ENCODE assay signal across 8 cellular contexts in genomic region chr6:291697-292505, GRCh38. TPM values are rescaled to one million over a fixed set of nuclear protein-coding genes. Genes with fewer than 3 reads are reported as not detected.
DNase-seq lines count a peak whose midpoint lies in the region; ATAC-seq, FAIRE-seq and TF ChIP-seq lines count a peak whose summit lies in the region.

DUSP22 (plus strand) TSS chr6:292487; CDS start chr6:292540, 53 bp downstream.

- H2BK5ac ChIP-seq in H1 (ENCODE audit: low read depth, low read length), result peak within 1 kb of the TSS; percentile 36; the same call in 1 of the 2 replicates

- peaks cover 43% of the 10 kb centered on the region for H3K4me1 Mint-ChIP-seq in activated CD4-positive, alpha-beta memory T cell treated with anti-CD3 and anti-CD28 coated beads for 36 hours (ENCODE audit: low read depth)
- H3K4me1 Mint-ChIP-seq in mesothelial cell of epicardium, result peaks cover 13% of the 10 kb centered on the region

- POLR2A ChIA-PET in activated CD4-positive, alpha-beta memory T cell treated with anti-CD3 and anti-CD28 coated beads for 36 hours (lab: Charles Lee), result interaction anchor here (0.6 to 0.9 kb wide), 2 partner anchors 66 to 98 kb away, joined by 3 read pairs; no protein-coding TSS in a partner anchor
- POLR2A ChIA-PET in H1 (lab: Charles Lee; ENCODE audit: partially characterized antibody), result interaction anchor here (0.7 kb wide), 1 partner anchor 153 kb away, joined by 3 read pairs; no protein-coding TSS in a partner anchor

- no peak within 1 kb of the TSS for H2BK12ac ChIP-seq in H1 (ENCODE audit: low read depth, low read length)

- peak within 1 kb of the TSS; percentile 74 to 94 for H3K4me2 ChIP-seq in H1 (ENCODE audit: insufficient read depth in 1 of 2, low read depth in 2 of 2, low read length in 2 of 2)

- H3K4me1 ChIP-seq in H1 (replicated peaks in 1 of 4; ENCODE audit: control insufficient read depth in 3 of 4, insufficient read depth in 4 of 4, low read length in 3 of 4), result peaks cover 0 to 6% (median 2%) of the 10 kb centered on the region in 4 experiments; a peak in 5 of 7 replicates

- no peaks in the 10 kb centered on the region for H3K79me1 ChIP-seq in H1 (ENCODE audit: low read depth, low read length)

- peak within 1 kb of the TSS; percentile 74 for H4K8ac ChIP-seq in H1 (ENCODE audit: extremely low read depth, insufficient read depth, low read length)

- H3K4me3 Mint-ChIP-seq in activated CD4-positive, alpha-beta memory T cell treated with anti-CD3 and anti-CD28 coated beads for 36 hours, result peak within 1 kb of the TSS; percentile 91
- peak within 1 kb of the TSS; percentile 86 for H3K4me3 Mint-ChIP-seq in mesothelial cell of epicardium

- peak; percentile 51 for ATAC-seq in GM19455 (IDR thresholded peaks at IDR 0.05; ENCODE audit: unreplicated experiment)

- H3K18ac ChIP-seq in H1 (ENCODE audit: extremely low read depth, low read length), result peak within 1 kb of the TSS; percentile 84

- peaks cover 13% of the 10 kb centered on the region for H3K23me2 ChIP-seq in H1 (ENCODE audit: low read depth, low read length)

- 44% methylated on average over 63 of the region's 85 CpGs; no CpG with 5 or more reads in 1 of the 2 experiments for WGBS in H1 (ENCODE audit: extremely low coverage in 1 of 2, insufficient coverage in 1 of 2, insufficient read length in 1 of 2, insufficient replicate concordance in 2 of 2, low coverage in 1 of 2, low lambda C conversion rate in 2 of 2, missing lambda C conversion rate in 1 of 2), 2 experiments

- H3K27ac Mint-ChIP-seq in activated CD4-positive, alpha-beta memory T cell treated with anti-CD3 and anti-CD28 coated beads for 36 hours, result peak within 1 kb of the TSS; percentile 92
- H3K27ac Mint-ChIP-seq in mesothelial cell of epicardium, result peak within 1 kb of the TSS; percentile 87

- FAIRE-seq in H1 (lab: Jason Lieb, UNC), result no peak

- H2AK5ac ChIP-seq in H1 (ENCODE audit: low read depth, low read length), result no peak within 1 kb of the TSS

- peaks cover 3% of the 10 kb centered on the region for H3K36me3 Mint-ChIP-seq in activated CD4-positive, alpha-beta memory T cell treated with anti-CD3 and anti-CD28 coated beads for 36 hours
- H3K36me3 Mint-ChIP-seq in mesothelial cell of epicardium, result no peaks in the 10 kb centered on the region

- TF ChIP-seq POLR2A in H1 (IDR thresholded peaks at IDR 0.05; ENCODE audit: control extremely low read depth in 1 of 2, low read depth in 2 of 2, low read length in 2 of 2), result peak in 1 of 2 experiments; percentile 42; a peak in 1 of 3 replicates

- no peak within 1 kb of the TSS for H2BK15ac ChIP-seq in H1 (ENCODE audit: low read length)

- peaks cover 1% of the 10 kb centered on the region for H3K27me3 Mint-ChIP-seq in activated CD4-positive, alpha-beta memory T cell treated with anti-CD3 and anti-CD28 coated beads for 36 hours
- peaks cover 12% of the 10 kb centered on the region for H3K27me3 Mint-ChIP-seq in mesothelial cell of epicardium (ENCODE audit: low read depth)

- no peak within 1 kb of the TSS for H4K91ac ChIP-seq in H1 (replicated peaks; ENCODE audit: insufficient read length, low read length)

- H2BK20ac ChIP-seq in H1 (ENCODE audit: low read length), result no peak within 1 kb of the TSS

- peak within 1 kb of the TSS; percentile 76 for H2AFZ ChIP-seq in H1 (ENCODE audit: low read length)

- H4K5ac ChIP-seq in H1 (ENCODE audit: insufficient read length, low read depth, low read length), result peak within 1 kb of the TSS; percentile 72

- peak within 1 kb of the TSS; percentile 43; the same call in 1 of the 2 replicates for H3K27ac ChIP-seq in H1 (ENCODE audit: low read depth, low read length)

- H3K9me3 Mint-ChIP-seq in activated CD4-positive, alpha-beta memory T cell treated with anti-CD3 and anti-CD28 coated beads for 36 hours, result no peaks in the 10 kb centered on the region
- peaks cover 16% of the 10 kb centered on the region for H3K9me3 Mint-ChIP-seq in mesothelial cell of epicardium

- no peak within 1 kb of the TSS for H3K23ac ChIP-seq in H1 (ENCODE audit: insufficient read length)

- TF ChIP-seq EP300 in H1 (IDR thresholded peaks at IDR 0.05; ENCODE audit: borderline replicate concordance in 1 of 2, low read depth in 2 of 2, low read length in 2 of 2), result no peak

- no peaks in the 10 kb centered on the region for H3K36me3 ChIP-seq in H1 (ENCODE audit: control insufficient read depth in 2 of 4, insufficient read depth in 4 of 4, low read length in 3 of 4)

- peak; percentile 84 for DNase-seq in AG10803 (ENCODE audit: low read depth)
- peak; percentile 90 for DNase-seq in HK-2 (ENCODE audit: unreplicated experiment)
- DNase-seq in activated CD4-positive, alpha-beta memory T cell treated with anti-CD3 and anti-CD28 coated beads for 36 hours, result peak; percentile 87
- DNase-seq in H1 (ENCODE audit: low read depth in 1 of 2, low spot score in 2 of 2), result peak in 1 of 2 experiments; percentile 87
- peak; percentile 84 to 85 for DNase-seq in mesothelial cell of epicardium (ENCODE audit: low spot score in 2 of 2, unreplicated experiment in 2 of 2)
- DNase-seq in stimulated activated CD8-positive, alpha-beta memory T cell treated with anti-CD3 and anti-CD28 coated beads, Interleukin-2, amount 100 ng/mL, for 1 hour (ENCODE audit: low read depth in 2 of 2), result peak; percentile 60 to 62
- no peak for DNase-seq in NCI-H2196 (lab: John Stamatoyannopoulos, UW; ENCODE audit: unreplicated experiment)

- peaks cover 4 to 14% of the 10 kb centered on the region in 2 experiments; a peak in 1 of 4 replicates for H3K79me2 ChIP-seq in H1 (ENCODE audit: control insufficient read depth in 1 of 2, insufficient read depth in 2 of 2, low read length in 2 of 2)

- CTCF ChIA-PET in activated CD4-positive, alpha-beta memory T cell treated with anti-CD3 and anti-CD28 coated beads for 36 hours (lab: Charles Lee), result interaction anchor here (1.0 kb wide), 1 partner anchor 103 kb away, joined by 3 read pairs; no protein-coding TSS in a partner anchor
- CTCF ChIA-PET in H1 (lab: Charles Lee; ENCODE audit: partially characterized antibody), result no interaction called here

- peak within 1 kb of the TSS; percentile 16 for H3K4ac ChIP-seq in H1 (replicated peaks; ENCODE audit: insufficient read length, low read depth, low read length)

- no peak within 1 kb of the TSS for H2BK120ac ChIP-seq in H1 (replicated peaks; ENCODE audit: low read depth, low read length)

- peaks cover 33 to 82% of the 10 kb centered on the region in 2 experiments for H3K9me3 ChIP-seq in H1 (ENCODE audit: insufficient read depth in 2 of 2, low read depth in 1 of 2, low read length in 1 of 2)

- peak within 1 kb of the TSS; percentile 60 for H3K56ac ChIP-seq in H1 (replicated peaks; ENCODE audit: insufficient read length, low read depth, low read length)

- H3K14ac ChIP-seq in H1 (ENCODE audit: insufficient read length), result no peak within 1 kb of the TSS

- TF ChIP-seq CTCF in AG10803 (conservative IDR thresholded peaks at IDR 0.05; ENCODE audit: low read length) (no peak), H1 (IDR thresholded peaks at IDR 0.05; ENCODE audit: control extremely low read depth in 1 of 3, insufficient read depth in 1 of 3, low read depth in 1 of 3, low read length in 3 of 3) (no peak), mesothelial cell of epicardium (IDR thresholded peaks at IDR 0.05; ENCODE audit: unreplicated experiment) (no peak)

- H3K4me3 ChIP-seq in AG10803 (ENCODE audit: low read length), result peak within 1 kb of the TSS; percentile 84
- H3K4me3 ChIP-seq in H1 (ENCODE audit: extremely low read depth in 1 of 4, insufficient read depth in 2 of 4, low read depth in 3 of 4, low read length in 4 of 4), result peak within 1 kb of the TSS; percentile 47 to 66 (median 54)

- H3K9ac ChIP-seq in H1 (replicated peaks in 1 of 4; ENCODE audit: extremely low read depth in 1 of 4, low read depth in 3 of 4, low read length in 3 of 4), result peak within 1 kb of the TSS; percentile 34 to 54 (median 46); a peak in 6 of 7 replicates

- H4K20me1 ChIP-seq in H1 (replicated peaks in 1 of 2; ENCODE audit: control insufficient read depth in 1 of 2, insufficient read depth in 2 of 2, low read length in 2 of 2), result peaks cover 0 to 2% of the 10 kb centered on the region in 2 experiments

- TF ChIP-seq RAD21 in H1 (IDR thresholded peaks at IDR 0.05 in 1 of 2, conservative IDR thresholded peaks at IDR 0.05 in 1 of 2; ENCODE audit: low read depth in 2 of 2, low read length in 2 of 2), result 0 out of 4 replicates have a peak, but pooled peaks of 1 of the 2 experiments have one; percentile 1

- intact Hi-C loops in activated CD4-positive, alpha-beta memory T cell treated with anti-CD3 and anti-CD28 coated beads for 36 hours (cut with micrococcal nuclease), result loop anchor here (1.0 to 5.0 kb wide), 5 partner anchors 27 to 215 kb away; no protein-coding TSS in a partner anchor

- 0 out of 7 replicates have a peak, but pooled peaks cover 0 to 3% (median 0%) of the 10 kb centered on the region in 4 experiments for H3K27me3 ChIP-seq in H1 (replicated peaks in 1 of 4; ENCODE audit: control insufficient read depth in 3 of 4, extremely low read depth in 1 of 4, insufficient read depth in 3 of 4, low read length in 3 of 4)

TF ChIP-seq in H1, 55 proteins besides CTCF, POLR2A, EP300 and RAD21 (continues in another document):
- TF ChIP-seq, protein P1, sequence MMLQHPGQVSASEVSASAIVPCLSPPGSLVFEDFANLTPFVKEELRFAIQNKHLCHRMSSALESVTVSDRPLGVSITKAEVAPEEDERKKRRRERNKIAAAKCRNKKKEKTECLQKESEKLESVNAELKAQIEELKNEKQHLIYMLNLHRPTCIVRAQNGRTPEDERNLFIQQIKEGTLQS (IDR thresholded peaks at IDR 0.05; ENCODE audit: insufficient read depth, low read depth, low read length), result no peak
- no peak for TF ChIP-seq YY1 (IDR thresholded peaks at IDR 0.05; ENCODE audit: low read depth, low read length)

RNA-seq across cellular contexts. Expression of gene DUSP22, which starts in this region (rescaled TPM):
- 10 to 100 TPM; 28.0 to 28.7 TPM for total RNA-seq in activated CD4-positive, alpha-beta memory T cell treated with anti-CD3 and anti-CD28 coated beads for 36 hours
- total RNA-seq in H1 (2021; fragmentation: NEBNext Ultra II Directional; extraction: Animal tissue kit (Norgen Biotek cat#: 25700)), result 29.8 and 32.4 TPM in 2 replicates
- 15.5 and 27.2 TPM in 2 replicates for polyA plus RNA-seq in H1 (2011; rRNA removed)
- 24.9 TPM for polyA plus RNA-seq in H1 (2011; cell fraction: cytosol; rRNA removed)
- polyA plus RNA-seq in H1 (2011; cell fraction: nucleus; rRNA removed), result 31.8 TPM
- 25.3 to 32.8 TPM (median 28.0 TPM) in 4 replicates for polyA plus RNA-seq in H1 (2012, experiment 1 of 2)
- 25.0 TPM for polyA plus RNA-seq in H1 (2012, experiment 2 of 2)
- 16.8 TPM for polyA plus RNA-seq in H1 (2013, experiment 1 of 2)
- 17.0 TPM for polyA plus RNA-seq in H1 (2013, experiment 2 of 2)
- 19.7 and 20.7 TPM in 2 replicates for polyA minus RNA-seq in H1 (2011; rRNA and poly(A)+ RNA removed)
- polyA minus RNA-seq in H1 (2011; cell fraction: cytosol; rRNA and poly(A)+ RNA removed), result 8.5 TPM
- 19.9 TPM for polyA minus RNA-seq in H1 (2011; cell fraction: nucleus; rRNA and poly(A)+ RNA removed)
- 29.9 to 32.0 TPM (median 30.9 TPM) in 3 replicates for total RNA-seq in mesothelial cell of epicardium
